In the genomic region with DNA sequence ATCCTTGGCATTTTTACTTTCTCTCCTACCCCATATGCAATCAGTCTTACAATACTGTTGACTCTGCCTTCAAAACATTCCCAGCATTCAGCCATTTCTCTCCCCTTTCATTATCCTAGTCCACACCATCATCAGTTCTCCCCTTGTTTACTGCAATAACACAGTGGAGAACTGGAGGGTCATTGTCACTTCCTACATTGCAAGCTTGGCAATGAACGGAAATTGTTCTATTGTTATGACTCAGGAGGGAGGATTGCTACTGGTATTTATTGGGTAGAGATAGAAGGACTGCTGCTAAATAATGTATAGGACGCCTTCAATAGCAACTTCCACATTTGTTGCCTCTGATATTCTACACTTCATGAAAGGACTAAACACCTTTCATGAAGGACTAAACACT, we compare ENCODE assay signal across 27 cellular contexts.
"Had no signal": no experiment of that assay in that cellular context is flagged by ENCODE, and none has a peak within 500 bp of the region (broad histone marks: within the 10 kb centered on the region; RNA-seq: fewer than 3 reads in every experiment).

No MANE protein-coding gene starts in this region.

- H3K27me3 Mint-ChIP-seq: activated CD8-positive, alpha-beta memory T cell treated with anti-CD3 and anti-CD28 coated beads, Interleukin-2, amount 10 ng/mL, durations not matched to agents 7 days and 5 days; activated naive CD8-positive, alpha-beta T cell treated with anti-CD3 and anti-CD28 coated beads, Interleukin-2, amount 50 U/mL, for 24 hours; brain; natural killer cell treated with Interleukin-12 subunit alpha and Interleukin-12 subunit beta and Interleukin-15 and Interleukin-18, amount 100 ng/mL, for 72 hours had no signal

- H3K4me1 ChIP-seq: left lung, prostate gland, right atrium auricular region, spleen, upper lobe of left lung had no signal

- DNase-seq: activated CD4-positive, alpha-beta T cell treated with anti-CD3 and anti-CD28 coated beads, Interleukin-2, amount 10 ng/mL, durations not matched to agents 7 days and 5 days; activated CD4-positive, CD25-positive, alpha-beta regulatory T cell treated with anti-CD3 and anti-CD28 coated beads, Interleukin-2, amount 50 U/mL, for 72 hours; activated CD8-positive, alpha-beta memory T cell treated with anti-CD3 and anti-CD28 coated beads, Interleukin-2, amount 10 ng/mL, durations not matched to agents 7 days and 5 days; activated CD8-positive, alpha-beta T cell treated with anti-CD3 and anti-CD28 coated beads for 36 hours; activated gamma-delta T cell; activated naive CD4-positive, alpha-beta T cell treated with anti-CD3 and anti-CD28 coated beads, Interleukin-2, amount 50 U/mL, for 16 hours; activated naive CD8-positive, alpha-beta T cell treated with anti-CD3 and anti-CD28 coated beads, Interleukin-2, amount 50 U/mL, for 24 hours; aorta; central memory CD4-positive, alpha-beta T cell; endodermal cell; kidney glomerular epithelial cell; left lung; mammary epithelial cell; midbrain; ovary; spleen; stimulated activated CD4-positive, alpha-beta T cell treated with anti-CD3 and anti-CD28 coated beads, Interleukin-4, amount 100 ng/mL, for 1 hour; stimulated activated naive CD8-positive, alpha-beta T cell treated with anti-CD3 and anti-CD28 coated beads, Interleukin-15, Interleukin-2, amounts not matched to agents 100 U/mL and 50 U/mL, for 24 hours; upper lobe of left lung had no signal

- H3K4me1 Mint-ChIP-seq: activated CD4-positive, alpha-beta T cell treated with anti-CD3 and anti-CD28 coated beads, Interleukin-2, amount 10 ng/mL, durations not matched to agents 7 days and 5 days; activated CD8-positive, alpha-beta memory T cell treated with anti-CD3 and anti-CD28 coated beads, Interleukin-2, amount 10 ng/mL, durations not matched to agents 7 days and 5 days; activated naive CD8-positive, alpha-beta T cell treated with anti-CD3 and anti-CD28 coated beads, Interleukin-2, amount 50 U/mL, for 24 hours; brain; endodermal cell had no signal

- H3K9me3 ChIP-seq: left lung, neutrophil, ovary, prostate gland, right atrium auricular region, spleen, upper lobe of left lung had no signal

- H3K27ac Mint-ChIP-seq: activated CD4-positive, alpha-beta T cell treated with anti-CD3 and anti-CD28 coated beads, Interleukin-2, amount 10 ng/mL, durations not matched to agents 7 days and 5 days; activated CD8-positive, alpha-beta memory T cell treated with anti-CD3 and anti-CD28 coated beads, Interleukin-2, amount 10 ng/mL, durations not matched to agents 7 days and 5 days; activated CD8-positive, alpha-beta T cell treated with anti-CD3 and anti-CD28 coated beads for 36 hours; activated naive CD8-positive, alpha-beta T cell treated with anti-CD3 and anti-CD28 coated beads, Interleukin-2, amount 50 U/mL, for 24 hours; activated T-helper 1 cell treated with anti-CD3 and anti-CD28 coated beads, Interleukin-12 subunit alpha, Interleukin-12 subunit beta, Interleukin-2, Interleukin-4 antibody, amounts not matched to agents 30 ng/mL and 10 ng/mL and 1 ng/mL, durations not matched to agents 14 hours and 24 hours and 36 hours; brain; endodermal cell; natural killer cell treated with Interleukin-12 subunit alpha and Interleukin-12 subunit beta and Interleukin-15 and Interleukin-18, amount 100 ng/mL, for 72 hours had no signal

- H3K36me3 Mint-ChIP-seq: activated CD8-positive, alpha-beta memory T cell treated with anti-CD3 and anti-CD28 coated beads, Interleukin-2, amount 10 ng/mL, durations not matched to agents 7 days and 5 days; brain; natural killer cell treated with Interleukin-12 subunit alpha and Interleukin-12 subunit beta and Interleukin-15 and Interleukin-18, amount 100 ng/mL, for 72 hours had no signal

- H3K36me3 ChIP-seq: left lung, neutrophil, ovary, prostate gland, right atrium auricular region, upper lobe of left lung had no signal

- H3K9me3 Mint-ChIP-seq: activated CD4-positive, alpha-beta T cell treated with anti-CD3 and anti-CD28 coated beads, Interleukin-2, amount 10 ng/mL, durations not matched to agents 7 days and 5 days; activated CD8-positive, alpha-beta T cell treated with anti-CD3 and anti-CD28 coated beads for 36 hours; activated naive CD8-positive, alpha-beta T cell treated with anti-CD3 and anti-CD28 coated beads, Interleukin-2, amount 50 U/mL, for 24 hours; activated T-helper 1 cell treated with anti-CD3 and anti-CD28 coated beads, Interleukin-12 subunit alpha, Interleukin-12 subunit beta, Interleukin-2, Interleukin-4 antibody, amounts not matched to agents 30 ng/mL and 10 ng/mL and 1 ng/mL, durations not matched to agents 14 hours and 24 hours and 36 hours; brain; endodermal cell; natural killer cell treated with Interleukin-12 subunit alpha and Interleukin-12 subunit beta and Interleukin-15 and Interleukin-18, amount 100 ng/mL, for 72 hours had no signal

- H3K27me3 ChIP-seq: left lung, neutrophil, ovary, right atrium auricular region, spleen, upper lobe of left lung had no signal

- H3K4me3 Mint-ChIP-seq: activated CD4-positive, alpha-beta T cell treated with anti-CD3 and anti-CD28 coated beads, Interleukin-2, amount 10 ng/mL, durations not matched to agents 7 days and 5 days; activated CD8-positive, alpha-beta memory T cell treated with anti-CD3 and anti-CD28 coated beads, Interleukin-2, amount 10 ng/mL, durations not matched to agents 7 days and 5 days; activated CD8-positive, alpha-beta T cell treated with anti-CD3 and anti-CD28 coated beads for 36 hours; activated naive CD8-positive, alpha-beta T cell treated with anti-CD3 and anti-CD28 coated beads, Interleukin-2, amount 50 U/mL, for 24 hours; activated T-helper 1 cell treated with anti-CD3 and anti-CD28 coated beads, Interleukin-12 subunit alpha, Interleukin-12 subunit beta, Interleukin-2, Interleukin-4 antibody, amounts not matched to agents 30 ng/mL and 10 ng/mL and 1 ng/mL, durations not matched to agents 14 hours and 24 hours and 36 hours; brain; endodermal cell; natural killer cell treated with Interleukin-12 subunit alpha and Interleukin-12 subunit beta and Interleukin-15 and Interleukin-18, amount 100 ng/mL, for 72 hours had no signal

- H3K27ac ChIP-seq: epithelial cell of prostate, left lung, neutrophil, ovary, prostate gland, right atrium auricular region, spleen, upper lobe of left lung had no signal

- ATAC-seq: activated CD8-positive, alpha-beta memory T cell treated with anti-CD3 and anti-CD28 coated beads, Interleukin-2, amount 10 ng/mL, durations not matched to agents 7 days and 5 days; activated CD8-positive, alpha-beta T cell treated with anti-CD3 and anti-CD28 coated beads for 36 hours; activated naive CD8-positive, alpha-beta T cell treated with anti-CD3 and anti-CD28 coated beads, Interleukin-2, amount 50 U/mL, for 24 hours; left lung; natural killer cell treated with Interleukin-12 subunit alpha and Interleukin-12 subunit beta and Interleukin-15 and Interleukin-18, amount 100 ng/mL, for 72 hours; stimulated activated naive CD8-positive, alpha-beta T cell treated with anti-CD3 and anti-CD28 coated beads, Interleukin-15, Interleukin-2, amounts not matched to agents 100 U/mL and 50 U/mL, for 24 hours had no signal

- H3K4me3 ChIP-seq: left lung, ovary, prostate gland, right atrium auricular region, spleen, upper lobe of left lung had no signal

- FAIRE-seq: colon had no signal
